8 cellular contexts compared by ENCODE assay signal in genomic region chr1:108828074-108828961, GRCh38. TPM values are rescaled to one million over a fixed set of nuclear protein-coding genes. Genes with fewer than 3 reads are reported as not detected.
DNase-seq lines count a peak whose midpoint lies in the region; ATAC-seq and TF ChIP-seq lines count a peak whose summit lies in the region.

No MANE protein-coding gene starts in this region.

- no peaks in the 10 kb centered on the region for H3K9me3 Mint-ChIP-seq in T-cell

- ATAC-seq in GM18907 (IDR thresholded peaks at IDR 0.05; ENCODE audit: unreplicated experiment) (peak; percentile 71), T-cell (replicated peaks in 1 of 4) (peak in 3 of 4 experiments; percentile 56 to 68 (median 65)), left ventricle myocardium superior (peak; percentile 76)

- TF ChIP-seq POLR2A in vagina (IDR thresholded peaks at IDR 0.05): no peak

- H3K36me3 ChIP-seq in A673 (ENCODE audit: insufficient read depth, low read length, poor library complexity, severe bottlenecking) (no peaks in the 10 kb centered on the region), vagina (no peaks in the 10 kb centered on the region)

- H3K4me3 ChIP-seq in A673 (ENCODE audit: low read depth, low read length, poor library complexity, severe bottlenecking): no peak overlapping the region
- H3K4me3 ChIP-seq in vagina: no peak overlapping the region

- intact Hi-C loops in A673 (cut with micrococcal nuclease; ENCODE audit: unreplicated experiment) (loop anchor here (1.0 to 5.0 kb wide), 2 partner anchors 70 to 284 kb away; partner anchors contain the start of gene ELAPOR1), left ventricle myocardium superior (cut with micrococcal nuclease) (loop anchor here (1.0 kb wide), 1 partner anchor 70 kb away; no protein-coding TSS in a partner anchor), vagina (cut with DNase I) (loop anchor here (5.0 kb wide), 1 partner anchor 69 kb away; no protein-coding TSS in a partner anchor)

- no peak overlapping the region for H3K4me3 Mint-ChIP-seq in T-cell

- CTCF ChIA-PET in A673 (lab: Charles Lee): interaction anchor here (0.7 to 1.9 kb wide), 3 partner anchors 24 to 70 kb away, joined by 3 to 6 read pairs (median 3); no protein-coding TSS in a partner anchor
- CTCF ChIA-PET in T-cell (lab: Charles Lee): interaction anchor here (0.6 to 4.3 kb wide), 20 partner anchors 8 to 666 kb away, joined by 3 to 41 read pairs (median 4); partner anchors contain the start of gene CYB561D1 (in 1 of the 2)

- TF ChIP-seq CTCF in A673 (conservative IDR thresholded peaks at IDR 0.05; ENCODE audit: low read depth, low read length) (peak; percentile 87), vagina (IDR thresholded peaks at IDR 0.05) (peak; percentile 55 to 77 (median 75))

- no peak overlapping the region for H3K27ac Mint-ChIP-seq in T-cell

- H3K27me3 Mint-ChIP-seq in T-cell: no peaks in the 10 kb centered on the region

- BruUV-seq in A673 (replicated peaks; lab: Mats Ljungman, UMichigan): no TSS peak

- H3K4me1 Mint-ChIP-seq in T-cell: peaks cover 0 to 11% (median 2%) of the 10 kb centered on the region in 3 donors

- POLR2A ChIA-PET in A673 (lab: Charles Lee; ENCODE audit: low non-redundant PET) (no interaction called here), T-cell (lab: Charles Lee) (interaction anchor here in 1 of 2 donors (0.6 kb wide), 1 partner anchor 9 kb away, joined by 3 read pairs; no protein-coding TSS in a partner anchor)

- no peaks in the 10 kb centered on the region for H3K9me3 ChIP-seq in A673 (ENCODE audit: low read depth, low read length, poor library complexity, severe bottlenecking)
- H3K9me3 ChIP-seq in vagina: no peaks in the 10 kb centered on the region

- DNase-seq in A673 (ENCODE audit: low spot score) (peak; percentile 82), NCI-H1105 (lab: John Stamatoyannopoulos, UW) (peak; percentile 65), T-cell (peak; percentile 22 to 73 (median 58)), left ventricle myocardium superior (peak; percentile 84), renal cortical epithelial cell (ENCODE audit: low read depth) (peak; percentile 80), vagina (ENCODE audit: extremely low spot score in 2 of 2) (no peak)

- peaks cover 3% of the 10 kb centered on the region for H3K4me1 ChIP-seq in A673 (ENCODE audit: insufficient read depth, low read length, poor library complexity, severe bottlenecking)
- peaks cover 48% of the 10 kb centered on the region for H3K4me1 ChIP-seq in vagina

- H3K36me3 Mint-ChIP-seq in T-cell: no peaks in the 10 kb centered on the region

- H3K27ac ChIP-seq in A673 (ENCODE audit: low read depth, low read length, poor library complexity, severe bottlenecking) (no peak overlapping the region), angular gyrus (ENCODE audit: low read depth, low read length) (peak overlapping the region; percentile 3), vagina (peak overlapping the region; percentile 92)

- H3K27me3 ChIP-seq in A673 (replicated peaks; ENCODE audit: insufficient read depth, low read depth, low read length, poor library complexity) (no peaks in the 10 kb centered on the region), vagina (no peaks in the 10 kb centered on the region)

RNA-seq across cellular contexts. Expression of gene AKNAD1, which starts 28.6 kb away (rescaled TPM):
- total RNA-seq in A673 (2021) (0.54 TPM in 1 of 2 replicates, not detected in the other), T-cell (not detected), left ventricle myocardium superior (not detected), renal cortical epithelial cell (not detected in 2 replicates), vagina (3.9 TPM)

RNA-seq across cellular contexts. Expression of gene GPSM2, which starts 48.5 kb away (rescaled TPM):
- total RNA-seq in A673 (2021): 34.7 and 37.6 TPM in 2 replicates
- 1 to 10 TPM; 1.6 to 2.4 (median 2.0) TPM for total RNA-seq in T-cell
- total RNA-seq in left ventricle myocardium superior: 4.9 TPM
- 18.6 and 30.9 TPM in 2 replicates for total RNA-seq in renal cortical epithelial cell
- total RNA-seq in vagina: 45.4 TPM

Comparison
In these comparisons a context has a peak if more than half of its experiments do, and no peak if none do; other contexts are left out.
1. DNase-seq: peak in A673 (single experiment), NCI-H1105 (single experiment), T-cell (34 of 34), left ventricle myocardium superior (single experiment) and renal cortical epithelial cell (single experiment); none in vagina (0 of 2).
2. Peak in every context shown above with its lines, with median percentiles within 50 percentile points of each other: ATAC-seq.